In genomic region chr7:151839511-151839921, GRCh38 we compare ENCODE assay signal across 14 cellular contexts. TPM values are rescaled to one million over a fixed set of nuclear protein-coding genes. Genes with fewer than 3 reads are reported as not detected.
DNase-seq lines count a peak whose midpoint lies in the region; ATAC-seq and TF ChIP-seq lines count a peak whose summit lies in the region.
"Had no signal": no experiment of that assay in that cellular context is flagged by ENCODE, and none has a peak within 500 bp of the region (broad histone marks: within the 10 kb centered on the region; RNA-seq: fewer than 3 reads in every experiment).

No MANE protein-coding gene starts in this region.

- peak overlapping the region; percentile 4 for H3K27ac Mint-ChIP-seq in T-helper 17 cell

- peak overlapping the region; percentile 25 for H3K27ac ChIP-seq in temporal lobe (ENCODE audit: low read depth, low read length)
- H3K27ac ChIP-seq: esophagus muscularis mucosa had no signal

- intact Hi-C loops in Right ventricle myocardium superior (cut with DNase I) (no loop called here), left cardiac atrium (cut with DNase I) (no loop called here)

- H3K9me3 ChIP-seq in T-helper 17 cell (ENCODE audit: control insufficient read depth, low read length, poor library complexity, severe bottlenecking) = no peaks in the 10 kb centered on the region
- H3K9me3 ChIP-seq: BE2C, esophagus muscularis mucosa, Peyer's patch had no signal

- no peaks in the 10 kb centered on the region for H3K27me3 Mint-ChIP-seq in T-helper 17 cell

- no peak overlapping the region for H3K4me3 ChIP-seq in epithelial cell of esophagus (ENCODE audit: low read length)
- H3K4me3 ChIP-seq: esophagus muscularis mucosa had no signal

- H3K4me1 Mint-ChIP-seq in T-helper 17 cell = peaks cover 14% of the 10 kb centered on the region

- H3K36me3 Mint-ChIP-seq in T-helper 17 cell (ENCODE audit: low read depth) = no peaks in the 10 kb centered on the region

- no peak for TF ChIP-seq CTCF in epithelial cell of esophagus (IDR thresholded peaks at IDR 0.05; ENCODE audit: insufficient read depth, low read depth, low read length, missing control alignments)

- ATAC-seq in Right ventricle myocardium superior (ENCODE audit: poor library complexity) (no peak), left cardiac atrium (no peak), T-helper 17 cell (peak; percentile 18), HG03045 (IDR thresholded peaks at IDR 0.05; ENCODE audit: unreplicated experiment) (no peak)

- peak; percentile 32 for DNase-seq in Right ventricle myocardium superior
- DNase-seq in left cardiac atrium = no peak
- DNase-seq in T-helper 17 cell = no peak
- DNase-seq in epithelial cell of esophagus (ENCODE audit: low read depth) = peak; percentile 27
- DNase-seq in glomerular visceral epithelial cell (ENCODE audit: extremely low spot score) = no peak
- no peak for DNase-seq in stimulated activated CD4-positive, alpha-beta T cell treated with anti-CD3 and anti-CD28 coated beads, Interleukin-12 subunit alpha, Interleukin-12 subunit beta, amount 100 ng/mL, for 4 hours
- DNase-seq: BE2C, HCEC 1CT, NCI-H187 had no signal

- peak overlapping the region; percentile 43 for H3K4me3 Mint-ChIP-seq in T-helper 17 cell
- H3K4me3 Mint-ChIP-seq: neural crest cell had no signal

RNA-seq across cellular contexts. Expression of gene PRKAG2, which starts 37.4 kb away (rescaled TPM):
- 120 TPM for total RNA-seq in Right ventricle myocardium superior
- 100 to 1,000 TPM; 141 to 253 TPM for total RNA-seq in left cardiac atrium
- total RNA-seq in T-helper 17 cell = 10 to 100 TPM; 41.3 to 51.8 TPM
- total RNA-seq in temporal lobe = 24.8 TPM

Comparison
In these comparisons a context has a peak if more than half of its experiments do, and no peak if none do; other contexts are left out.
1. DNase-seq: peak in Right ventricle myocardium superior (single experiment) and epithelial cell of esophagus (single experiment); none in left cardiac atrium (single experiment), T-helper 17 cell (0 of 3), glomerular visceral epithelial cell (single experiment) and stimulated activated CD4-positive, alpha-beta T cell treated with anti-CD3 and anti-CD28 coated beads, Interleukin-12 subunit alpha, Interleukin-12 subunit beta, amount 100 ng/mL, for 4 hours (single experiment).